20 cellular contexts compared by ENCODE assay signal in the genomic region with DNA sequence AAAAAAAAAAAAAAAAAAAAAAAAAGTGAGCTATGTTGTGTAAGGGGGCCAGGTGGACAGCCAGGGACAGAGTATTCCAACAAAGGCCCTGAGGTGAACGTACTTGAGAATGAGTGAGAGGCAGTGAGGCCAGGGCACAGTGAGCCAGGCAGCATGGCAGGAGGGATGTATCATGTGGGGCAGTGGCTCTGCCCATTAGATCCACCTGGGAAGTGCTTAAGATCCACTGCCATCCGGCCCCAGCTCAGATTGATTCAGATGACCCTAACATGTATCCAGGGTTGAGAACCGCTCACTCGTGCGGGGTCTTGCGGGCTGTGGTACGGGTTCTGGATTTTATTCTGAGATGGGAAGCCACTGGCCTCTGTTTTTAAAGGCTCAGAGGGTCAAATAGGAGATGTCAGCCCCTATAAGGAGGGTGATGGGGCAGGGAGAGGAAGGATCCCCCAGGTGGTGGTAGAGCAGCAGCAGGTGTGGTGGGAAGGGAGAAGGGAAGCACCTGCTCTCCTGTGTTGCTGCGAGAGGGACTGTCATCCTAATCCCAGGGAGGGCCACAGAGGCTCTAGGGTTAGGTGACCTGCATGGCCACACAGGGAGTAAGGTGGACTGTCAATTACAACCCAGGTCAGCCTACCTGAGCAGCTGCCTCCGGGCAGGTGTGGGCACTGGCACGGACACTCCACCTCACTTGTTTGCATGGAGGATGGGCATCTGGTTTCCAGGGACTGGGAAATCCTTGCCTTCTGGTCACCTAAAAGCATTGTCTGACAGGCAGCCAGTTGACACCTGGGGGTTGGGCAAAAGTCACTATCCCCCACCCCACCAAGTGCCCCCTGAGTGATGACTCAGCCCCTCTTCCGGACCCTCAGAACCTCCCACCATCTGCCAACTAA. TPM values are rescaled to one million over a fixed set of nuclear protein-coding genes. Genes with fewer than 3 reads are reported as not detected.
DNase-seq lines count a peak whose midpoint lies in the region; ATAC-seq and TF ChIP-seq lines count a peak whose summit lies in the region.
"Had no signal": no experiment of that assay in that cellular context is flagged by ENCODE, and none has a peak within 500 bp of the region (broad histone marks: within the 10 kb centered on the region; RNA-seq: fewer than 3 reads in every experiment).

No MANE protein-coding gene starts in this region.

- H3K27me3 ChIP-seq in left ventricle myocardium inferior (ENCODE audit: low read depth) (no peaks in the 10 kb centered on the region), Peyer's patch (no peaks in the 10 kb centered on the region), left lung (no peaks in the 10 kb centered on the region), upper lobe of right lung (no peaks in the 10 kb centered on the region)
- H3K27me3 ChIP-seq: gastrocnemius medialis had no signal

- TF ChIP-seq POLR2A in Peyer's patch (IDR thresholded peaks at IDR 0.05) (no peak), GM18505 (IDR thresholded peaks at IDR 0.05; ENCODE audit: borderline replicate concordance, extremely low read depth, insufficient read depth, insufficient read length) (no peak)

- in situ Hi-C loops in GM13976 (cut with MboI; ENCODE audit: low sequenced_read_pairs, unreplicated experiment): no loop called here

- H3K4me3 ChIP-seq in left ventricle myocardium inferior: no peak overlapping the region
- H3K4me3 ChIP-seq in Peyer's patch: no peak overlapping the region
- H3K4me3 ChIP-seq in left lung: no peak overlapping the region
- no peak overlapping the region for H3K4me3 ChIP-seq in upper lobe of right lung
- H3K4me3 ChIP-seq: gastrocnemius medialis, lung had no signal

- intact Hi-C loops in cardiac septum (cut with DNase I) (no loop called here), left ventricle myocardium inferior (cut with micrococcal nuclease) (no loop called here), left lung (cut with DNase I) (no loop called here), upper lobe of right lung (cut with DNase I) (no loop called here)

- ATAC-seq in left lung (no peak), upper lobe of right lung (no peak), HG02588 (IDR thresholded peaks at IDR 0.05; ENCODE audit: unreplicated experiment) (no peak), GM18505 (IDR thresholded peaks at IDR 0.05; ENCODE audit: unreplicated experiment) (no peak)
- ATAC-seq: gastrocnemius medialis had no signal

- DNase-seq in cardiac septum (ENCODE audit: low spot score): peak; percentile 60
- DNase-seq in left ventricle myocardium inferior: no peak
- DNase-seq in Peyer's patch: peak in 2 of 3 donors; percentile 20 to 34
- peak; percentile 23 to 40 for DNase-seq in left lung
- peak; percentile 35 for DNase-seq in upper lobe of right lung
- DNase-seq in GM13976 (ENCODE audit: low spot score): no peak
- DNase-seq: activated CD4-positive, alpha-beta T cell treated with anti-CD3 and anti-CD28 coated beads, Interleukin-2, amount 10 ng/mL, durations not matched to agents 24 days and 14 days; gastrocnemius medialis; GF-D8; HCEC 1CT; Kasumi-1; NCI-H1417 treated with DMSO at 0.1 percent for 48 hours; NCI-H446; nephron progenitor cell; retina; T-helper 9 cell had no signal

- H3K27ac ChIP-seq in left ventricle myocardium inferior (replicated peaks): no peak overlapping the region
- H3K27ac ChIP-seq in Peyer's patch: no peak overlapping the region
- no peak overlapping the region for H3K27ac ChIP-seq in left lung
- no peak overlapping the region for H3K27ac ChIP-seq in upper lobe of right lung
- H3K27ac ChIP-seq: epithelial cell of prostate, gastrocnemius medialis had no signal

- H3K4me1 ChIP-seq in left ventricle myocardium inferior: peaks cover 26% of the 10 kb centered on the region
- no peaks in the 10 kb centered on the region for H3K4me1 ChIP-seq in Peyer's patch
- H3K4me1 ChIP-seq in left lung: peaks cover 0 to 30% of the 10 kb centered on the region in 2 donors
- H3K4me1 ChIP-seq in upper lobe of right lung: peaks cover 7% of the 10 kb centered on the region
- H3K4me1 ChIP-seq: gastrocnemius medialis had no signal

- H3K36me3 ChIP-seq in left ventricle myocardium inferior (peaks cover 10% of the 10 kb centered on the region), Peyer's patch (peaks cover 0 to 11% (median 0%) of the 10 kb centered on the region in 3 donors), left lung (peaks cover 0 to 11% of the 10 kb centered on the region in 2 donors), upper lobe of right lung (peaks cover 7% of the 10 kb centered on the region)
- H3K36me3 ChIP-seq: gastrocnemius medialis had no signal

- no peak for TF ChIP-seq CTCF in left ventricle myocardium inferior (IDR thresholded peaks at IDR 0.05; ENCODE audit: borderline replicate concordance)
- TF ChIP-seq CTCF in Peyer's patch (IDR thresholded peaks at IDR 0.05): no peak
- TF ChIP-seq CTCF in left lung (IDR thresholded peaks at IDR 0.05): no peak
- TF ChIP-seq CTCF in upper lobe of right lung (IDR thresholded peaks at IDR 0.05): no peak
- TF ChIP-seq CTCF in GM13976 (IDR thresholded peaks at IDR 0.05; ENCODE audit: borderline replicate concordance, control extremely low read depth, extremely low read depth, insufficient read depth, missing control alignments): no peak

- H3K9me3 ChIP-seq in left ventricle myocardium inferior (replicated peaks) (no peaks in the 10 kb centered on the region), Peyer's patch (no peaks in the 10 kb centered on the region), left lung (no peaks in the 10 kb centered on the region), upper lobe of right lung (no peaks in the 10 kb centered on the region)
- H3K9me3 ChIP-seq: gastrocnemius medialis had no signal

RNA-seq across cellular contexts. Expression of a gene that starts 31.6 kb away (rescaled TPM):
- total RNA-seq in cardiac septum (195 TPM), left ventricle myocardium inferior (179 TPM), Peyer's patch (100 to 1,000 TPM in 1 of 4 donors, 10 to 100 TPM in 3; 47.0 to 126 (median 80.7) TPM), left lung (10 to 100 TPM; 19.7 to 30.1 TPM), upper lobe of right lung (31.6 TPM)

Comparison
In these comparisons a context has a peak if more than half of its experiments do, and no peak if none do; other contexts are left out.
1. DNase-seq: peak in cardiac septum (single experiment), Peyer's patch (2 of 3), left lung (2 of 2) and upper lobe of right lung (single experiment); none in left ventricle myocardium inferior (single experiment) and GM13976 (single experiment).